In the genomic region with DNA sequence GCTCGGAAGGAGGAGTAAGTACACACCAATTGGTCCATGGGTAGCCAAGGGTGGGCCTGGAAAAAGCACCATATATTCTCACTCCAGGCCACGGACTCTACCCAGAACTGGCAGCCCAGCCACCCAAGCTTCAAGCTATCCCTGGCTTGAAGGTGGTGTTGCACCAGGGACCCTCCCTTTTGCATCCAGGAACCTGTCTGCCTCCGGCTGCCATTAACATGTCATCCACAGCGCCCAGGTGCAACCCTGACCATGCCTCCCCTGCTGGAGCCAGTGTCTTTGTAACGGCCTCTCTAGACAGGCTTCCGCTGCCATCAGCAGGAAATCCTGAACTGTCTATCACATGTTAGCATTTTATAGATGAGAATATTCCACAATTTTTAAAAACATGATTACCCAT, we compare ENCODE assay signal across 24 cellular contexts.
"Had no signal": no experiment of that assay in that cellular context is flagged by ENCODE, and none has a peak within 500 bp of the region (broad histone marks: within the 10 kb centered on the region; RNA-seq: fewer than 3 reads in every experiment).

No MANE protein-coding gene starts in this region.

- H3K27me3 ChIP-seq: dorsolateral prefrontal cortex, esophagus muscularis mucosa, foreskin keratinocyte, gastroesophageal sphincter, heart left ventricle, hepatocyte, left lung had no signal

- H2AFZ ChIP-seq: hepatocyte had no signal

- H3K4me1 ChIP-seq: esophagus muscularis mucosa, foreskin keratinocyte, gastroesophageal sphincter, heart left ventricle, left lung, lower lobe of right lung had no signal

- H3K27me3 Mint-ChIP-seq: naive B cell had no signal

- H3K36me3 ChIP-seq: esophagus muscularis mucosa, gastroesophageal sphincter, heart left ventricle, left lung, lower lobe of right lung had no signal

- H3K79me2 ChIP-seq: hepatocyte had no signal

- H3K9me3 ChIP-seq: esophagus muscularis mucosa, gastroesophageal sphincter, lower lobe of right lung had no signal

- DNase-seq: dermis blood vessel endothelial cell; dorsolateral prefrontal cortex; effector CD4-positive, alpha-beta T cell; effector memory CD4-positive, alpha-beta T cell; foreskin keratinocyte; heart left ventricle; hypothalamus; left cardiac atrium; left lung; left ventricle myocardium superior; lower lobe of right lung; mesenchymal stem cell; mucosa of descending colon; naive B cell had no signal

- H3K27ac ChIP-seq: coronary artery, dorsolateral prefrontal cortex, esophagus muscularis mucosa, foreskin keratinocyte, gastroesophageal sphincter, heart left ventricle, hepatocyte, left lung, lower lobe of right lung had no signal

- H3K27ac Mint-ChIP-seq: mesothelial cell of epicardium, naive B cell had no signal

- ATAC-seq: foreskin keratinocyte, gastroesophageal sphincter, heart left ventricle, left cardiac atrium, left lung, left ventricle myocardium superior, lower lobe of right lung, mucosa of descending colon had no signal

- FAIRE-seq: colon, endothelial cell of umbilical vein, frontal cortex, islet of Langerhans, keratinocyte had no signal

- H3K4me3 Mint-ChIP-seq: mesothelial cell of epicardium, naive B cell had no signal

- H3K4me1 Mint-ChIP-seq: mesothelial cell of epicardium had no signal

- H3K36me3 Mint-ChIP-seq: naive B cell had no signal

- H3K4me2 ChIP-seq: hepatocyte had no signal

- H3K4me3 ChIP-seq: coronary artery, dorsolateral prefrontal cortex, esophagus muscularis mucosa, gastroesophageal sphincter, heart left ventricle, hepatocyte, left lung, lower lobe of right lung, mucosa of descending colon had no signal
